13 cellular contexts compared by ENCODE assay signal in genomic region chr18:80881-81280, GRCh38. TPM values are rescaled to one million over a fixed set of nuclear protein-coding genes. Genes with fewer than 3 reads are reported as not detected.
"Had no signal": no experiment of that assay in that cellular context is flagged by ENCODE, and none has a peak within 500 bp of the region (broad histone marks: within the 10 kb centered on the region; RNA-seq: fewer than 3 reads in every experiment).

No MANE protein-coding gene starts in this region.

RNA-seq across cellular contexts. Expression of gene TUBB8B, which starts 31.5 kb away (rescaled TPM):
- total RNA-seq: activated CD4-positive, alpha-beta memory T cell treated with anti-CD3 and anti-CD28 coated beads for 36 hours; activated CD4-positive, alpha-beta T cell treated with anti-CD3 and anti-CD28 coated beads, Interleukin-2, amount 10 ng/mL, durations not matched to agents 24 days and 14 days; activated CD8-positive, alpha-beta memory T cell treated with anti-CD3 and anti-CD28 coated beads for 36 hours; activated CD8-positive, alpha-beta T cell treated with anti-CD3 and anti-CD28 coated beads for 36 hours; activated naive CD4-positive, alpha-beta T cell treated with anti-CD3 and anti-CD28 coated beads for 36 hours; activated naive CD4-positive, alpha-beta T cell treated with anti-CD3 and anti-CD28 coated beads, Interleukin-2, amount 50 U/mL, for 72 hours; activated naive CD8-positive, alpha-beta T cell treated with anti-CD3 and anti-CD28 coated beads for 36 hours; activated T-cell treated with anti-CD3 and anti-CD28 coated beads, Interleukin-2, amount 50 U/mL, for 4 hours; activated T-cell treated with anti-CD3 and anti-CD28 coated beads, Interleukin-2, amount 50 U/mL, for 72 hours; activated T-helper 1 cell treated with anti-CD3 and anti-CD28 coated beads, Interleukin-12 subunit alpha, Interleukin-12 subunit beta, Interleukin-2, Interleukin-4 antibody, amounts not matched to agents 30 ng/mL and 10 ng/mL and 1 ng/mL, durations not matched to agents 14 hours and 24 hours and 36 hours; ascending aorta; cardiac septum; chondrocyte had no signal
